In genomic region chr15:41503669-41504010, GRCh38 we compare ENCODE assay signal across 22 cellular contexts. TPM values are rescaled to one million over a fixed set of nuclear protein-coding genes. Genes with fewer than 3 reads are reported as not detected.
DNase-seq lines count a peak whose midpoint lies in the region; ATAC-seq, FAIRE-seq and TF ChIP-seq lines count a peak whose summit lies in the region.
"Had no signal": no experiment of that assay in that cellular context is flagged by ENCODE, and none has a peak within 500 bp of the region (broad histone marks: within the 10 kb centered on the region; RNA-seq: fewer than 3 reads in every experiment).

No MANE protein-coding gene starts in this region.

- dilution Hi-C loops in keratinocyte (cut with MboI; ENCODE audit: extremely low pct_ligation_motif_present, low sequenced_read_pairs): no loop called here

- 96% methylated on average over 5 of the region's 5 CpGs for WGBS in esophagus muscularis mucosa

- H3K9me3 Mint-ChIP-seq in activated T-cell treated with anti-CD3 and anti-CD28 coated beads, Interleukin-2, amount 50 U/mL, for 4 hours: no peaks in the 10 kb centered on the region
- no peaks in the 10 kb centered on the region for H3K9me3 Mint-ChIP-seq in stimulated activated effector memory CD8-positive, alpha-beta T cell treated with anti-CD3 and anti-CD28 coated beads, Interleukin-12 subunit alpha, Interleukin-12 subunit beta, amount 100 ng/mL, for 72 hours
- H3K9me3 Mint-ChIP-seq: activated CD8-positive, alpha-beta T cell treated with anti-CD3 and anti-CD28 coated beads for 36 hours; stimulated activated memory B cell treated with anti-CD40 and anti-IgM and Interleukin-4, amounts not matched to agents 10 μg/mL and 1 μg/mL and 100 μg/mL, for 72 hours had no signal

- no peak for TF ChIP-seq EP300 in esophagus muscularis mucosa (IDR thresholded peaks at IDR 0.05)

- H3K27ac ChIP-seq in VCaP: peak overlapping the region; percentile 9; the same call in 1 of the 2 replicates
- H3K27ac ChIP-seq in keratinocyte (ENCODE audit: control insufficient read depth, insufficient read depth, low read length): no peak overlapping the region
- H3K27ac ChIP-seq in esophagus muscularis mucosa (replicated peaks in 1 of 4): no peak overlapping the region
- H3K27ac ChIP-seq: A549, adrenal gland, hepatocyte, right atrium auricular region, tibial nerve had no signal

- H3K4me1 ChIP-seq in keratinocyte (ENCODE audit: control insufficient read depth, extremely low read depth, insufficient read depth, low read length): peaks cover 23% of the 10 kb centered on the region
- peaks cover 18 to 24% (median 22%) of the 10 kb centered on the region in 4 donors for H3K4me1 ChIP-seq in esophagus muscularis mucosa
- H3K4me1 ChIP-seq in HAP-1: no peaks in the 10 kb centered on the region
- H3K4me1 ChIP-seq: A549 had no signal

- peaks cover 17% of the 10 kb centered on the region for H3K4me1 Mint-ChIP-seq in activated T-cell treated with anti-CD3 and anti-CD28 coated beads, Interleukin-2, amount 50 U/mL, for 4 hours (ENCODE audit: low read depth)
- H3K4me1 Mint-ChIP-seq in stimulated activated effector memory CD8-positive, alpha-beta T cell treated with anti-CD3 and anti-CD28 coated beads, Interleukin-12 subunit alpha, Interleukin-12 subunit beta, amount 100 ng/mL, for 72 hours: peaks cover 21% of the 10 kb centered on the region

- DNase-seq in activated T-cell treated with anti-CD3 and anti-CD28 coated beads, Interleukin-2, amount 50 U/mL, for 4 hours: no peak
- DNase-seq in activated T-cell treated with anti-CD3 and anti-CD28 coated beads, Interleukin-2, amount 50 U/mL, for 1 hour: no peak
- DNase-seq in keratinocyte (ENCODE audit: low read depth, low spot score) (no peak), esophagus muscularis mucosa (ENCODE audit: extremely low spot score) (no peak), LoVo (ENCODE audit: low spot score) (no peak), HAP-1 (ENCODE audit: low spot score in 2 of 2) (no peak)
- no peak for DNase-seq in stimulated activated effector memory CD8-positive, alpha-beta T cell treated with anti-CD3 and anti-CD28 coated beads, Interleukin-12 subunit alpha, Interleukin-12 subunit beta, amount 100 ng/mL, for 72 hours (ENCODE audit: low spot score in 2 of 2)
- DNase-seq: activated CD8-positive, alpha-beta T cell treated with anti-CD3 and anti-CD28 coated beads for 36 hours; activated T-cell treated with anti-CD3 and anti-CD28 coated beads, Interleukin-2, amount 50 U/mL, for 48 hours; adrenal gland; caudate nucleus; effector memory CD4-positive, alpha-beta T cell; kidney; mesenchymal stem cell; NCI-H187 treated with DMSO at 0.1 percent for 48 hours had no signal

- in situ Hi-C loops in HAP-1 (cut with MboI; ENCODE audit: low sequenced_read_pairs): no loop called here

- no peak for FAIRE-seq in keratinocyte (lab: Jason Lieb, UNC)
- FAIRE-seq: A549, kidney had no signal

- no peak overlapping the region for H3K9ac ChIP-seq in keratinocyte (ENCODE audit: control insufficient read depth, extremely low read depth, insufficient read depth, low read length)

- no peak for TF ChIP-seq POLR2A in esophagus muscularis mucosa (IDR thresholded peaks at IDR 0.05; ENCODE audit: low read depth)

- peaks cover 65% of the 10 kb centered on the region for H3K27me3 ChIP-seq in keratinocyte (ENCODE audit: control insufficient read depth, extremely low read depth, insufficient read depth, low read length)
- H3K27me3 ChIP-seq in esophagus muscularis mucosa: peaks cover 0 to 70% (median 20%) of the 10 kb centered on the region in 4 donors
- H3K27me3 ChIP-seq in HAP-1 (ENCODE audit: low read depth): no peaks in the 10 kb centered on the region
- H3K27me3 ChIP-seq: adrenal gland had no signal

- no peaks in the 10 kb centered on the region for H3K79me2 ChIP-seq in keratinocyte (ENCODE audit: control insufficient read depth, insufficient read depth, low read length)

- H4K20me1 ChIP-seq in keratinocyte (ENCODE audit: control insufficient read depth, extremely low read depth, insufficient read depth, low read length): no peaks in the 10 kb centered on the region

- H3K4me3 Mint-ChIP-seq in activated T-cell treated with anti-CD3 and anti-CD28 coated beads, Interleukin-2, amount 50 U/mL, for 4 hours: peak overlapping the region; percentile 54
- H3K4me3 Mint-ChIP-seq in stimulated activated effector memory CD8-positive, alpha-beta T cell treated with anti-CD3 and anti-CD28 coated beads, Interleukin-12 subunit alpha, Interleukin-12 subunit beta, amount 100 ng/mL, for 72 hours: peak overlapping the region; percentile 63
- H3K4me3 Mint-ChIP-seq: activated CD8-positive, alpha-beta T cell treated with anti-CD3 and anti-CD28 coated beads for 36 hours had no signal

- peak overlapping the region; percentile 56 for H3K4me2 ChIP-seq in keratinocyte (ENCODE audit: control insufficient read depth, extremely low read depth, insufficient read depth, low read depth, low read length)
- H3K4me2 ChIP-seq: A549 had no signal

- H3K27ac Mint-ChIP-seq in stimulated activated effector memory CD8-positive, alpha-beta T cell treated with anti-CD3 and anti-CD28 coated beads, Interleukin-12 subunit alpha, Interleukin-12 subunit beta, amount 100 ng/mL, for 72 hours: no peak overlapping the region
- H3K27ac Mint-ChIP-seq: activated CD8-positive, alpha-beta T cell treated with anti-CD3 and anti-CD28 coated beads for 36 hours; stimulated activated memory B cell treated with anti-CD40 and anti-IgM and Interleukin-4, amounts not matched to agents 10 μg/mL and 1 μg/mL and 100 μg/mL, for 72 hours had no signal

- no peak for ATAC-seq in activated T-cell treated with anti-CD3 and anti-CD28 coated beads, Interleukin-2, amount 50 U/mL, for 4 hours
- ATAC-seq in stimulated activated effector memory CD8-positive, alpha-beta T cell treated with anti-CD3 and anti-CD28 coated beads, Interleukin-12 subunit alpha, Interleukin-12 subunit beta, amount 100 ng/mL, for 72 hours: no peak
- ATAC-seq: A549; activated CD8-positive, alpha-beta T cell treated with anti-CD3 and anti-CD28 coated beads for 36 hours; stimulated activated memory B cell treated with anti-CD40 and anti-IgM and Interleukin-4, amounts not matched to agents 10 μg/mL and 1 μg/mL and 100 μg/mL, for 72 hours had no signal

- H3K36me3 Mint-ChIP-seq in activated T-cell treated with anti-CD3 and anti-CD28 coated beads, Interleukin-2, amount 50 U/mL, for 4 hours (ENCODE audit: insufficient read depth): no peaks in the 10 kb centered on the region
- H3K36me3 Mint-ChIP-seq in stimulated activated effector memory CD8-positive, alpha-beta T cell treated with anti-CD3 and anti-CD28 coated beads, Interleukin-12 subunit alpha, Interleukin-12 subunit beta, amount 100 ng/mL, for 72 hours: peaks cover 7% of the 10 kb centered on the region
- H3K36me3 Mint-ChIP-seq: stimulated activated memory B cell treated with anti-CD40 and anti-IgM and Interleukin-4, amounts not matched to agents 10 μg/mL and 1 μg/mL and 100 μg/mL, for 72 hours had no signal

- H3K36me3 ChIP-seq in keratinocyte (ENCODE audit: control insufficient read depth in 2 of 2, extremely low read depth in 1 of 2, insufficient read depth in 2 of 2, low read length in 2 of 2): no peaks in the 10 kb centered on the region
- no peaks in the 10 kb centered on the region for H3K36me3 ChIP-seq in esophagus muscularis mucosa
- H3K36me3 ChIP-seq in HAP-1 (replicated peaks): 0 out of 2 replicates have a peak, but pooled peaks cover 5% of the 10 kb centered on the region
- H3K36me3 ChIP-seq: adrenal gland, right atrium auricular region, tibial nerve had no signal

- TF ChIP-seq CTCF in VCaP (conservative IDR thresholded peaks at IDR 0.05) (no peak), keratinocyte (optimal IDR thresholded peaks at IDR 0.05 in 1 of 3, IDR thresholded peaks at IDR 0.05 in 1 of 3, conservative IDR thresholded peaks at IDR 0.05 in 1 of 3; ENCODE audit: extremely low read depth in 1 of 3, insufficient read depth in 2 of 3, low read length in 3 of 3) (no peak), esophagus muscularis mucosa (IDR thresholded peaks at IDR 0.05) (no peak)

- peaks cover 3% of the 10 kb centered on the region for H3K9me1 ChIP-seq in keratinocyte (ENCODE audit: control insufficient read depth, extremely low read depth, insufficient read depth, low read length)

- intact Hi-C loops in esophagus muscularis mucosa (cut with DNase I): no loop called here

- no peak overlapping the region for H2AFZ ChIP-seq in keratinocyte (ENCODE audit: control insufficient read depth, low read length)
- H2AFZ ChIP-seq: hepatocyte had no signal

- H3K27me3 Mint-ChIP-seq in activated T-cell treated with anti-CD3 and anti-CD28 coated beads, Interleukin-2, amount 50 U/mL, for 4 hours (ENCODE audit: low read depth): peaks cover 33% of the 10 kb centered on the region

- H3K4me3 ChIP-seq in keratinocyte (ENCODE audit: control insufficient read depth in 2 of 3, extremely low read depth in 1 of 3, insufficient read depth in 2 of 3, low read depth in 1 of 3, low read length in 3 of 3) (no peak overlapping the region), esophagus muscularis mucosa (no peak overlapping the region), HAP-1 (no peak overlapping the region)
- H3K4me3 ChIP-seq: A549, adrenal gland, hepatocyte, right atrium auricular region, tibial nerve had no signal

- H3K9me3 ChIP-seq in keratinocyte (ENCODE audit: control insufficient read depth, low read depth, low read length) (no peaks in the 10 kb centered on the region), esophagus muscularis mucosa (no peaks in the 10 kb centered on the region), HAP-1 (no peaks in the 10 kb centered on the region)
- H3K9me3 ChIP-seq: A549, adrenal gland, right atrium auricular region, tibial nerve had no signal

RNA-seq across cellular contexts. Expression of gene ITPKA, which starts 10.0 kb away (rescaled TPM):
- total RNA-seq in activated T-cell treated with anti-CD3 and anti-CD28 coated beads, Interleukin-2, amount 50 U/mL, for 4 hours: under 1 TPM; 0.20 to 0.47 (median 0.27) TPM
- 0.12 to 0.14 TPM in 2 of 3 replicates, not detected in the other for polyA plus RNA-seq in keratinocyte
- polyA plus RNA-seq in keratinocyte (2011; ENCODE audit: low read depth): not detected
- 0.22 TPM in 1 of 2 replicates, not detected in the other for polyA plus RNA-seq in keratinocyte (2011; cell fraction: cytosol; rRNA removed)
- polyA plus RNA-seq in keratinocyte (2011; cell fraction: nucleus; rRNA removed): 0.15 TPM in 1 of 2 replicates, not detected in the other
- polyA plus RNA-seq in keratinocyte (2012; ENCODE audit: low replicate concordance): 0.11 TPM in 1 of 2 replicates, not detected in the other
- polyA minus RNA-seq in keratinocyte: not detected in 3 replicates
- 3.3 TPM for polyA minus RNA-seq in keratinocyte (2011; cell fraction: cytosol; rRNA and poly(A)+ RNA removed)
- polyA minus RNA-seq in keratinocyte (2011; cell fraction: nucleus; rRNA and poly(A)+ RNA removed): not detected in 2 replicates
- total RNA-seq in esophagus muscularis mucosa: 1 to 10 TPM in 1 of 4 donors, under 1 TPM in 3; 0.83 to 2.5 (median 0.97) TPM
- total RNA-seq: tibial nerve had no signal
- polyA plus RNA-seq: CD14-positive monocyte had no signal

RNA-seq across cellular contexts. Expression of gene LTK, which starts 10.0 kb away (rescaled TPM):
- total RNA-seq in activated T-cell treated with anti-CD3 and anti-CD28 coated beads, Interleukin-2, amount 50 U/mL, for 4 hours: under 1 TPM; 0.11 to 0.24 (median 0.23) TPM
- not detected in 3 replicates for polyA plus RNA-seq in keratinocyte
- polyA plus RNA-seq in keratinocyte (2011; ENCODE audit: low read depth): not detected
- not detected in 2 replicates for polyA plus RNA-seq in keratinocyte (2011; cell fraction: cytosol; rRNA removed)
- polyA plus RNA-seq in keratinocyte (2011; cell fraction: nucleus; rRNA removed): not detected in 2 replicates
- polyA plus RNA-seq in keratinocyte (2012; ENCODE audit: low replicate concordance): not detected in 2 replicates
- not detected in 3 replicates for polyA minus RNA-seq in keratinocyte
- polyA minus RNA-seq in keratinocyte (2011; cell fraction: cytosol; rRNA and poly(A)+ RNA removed): not detected
- not detected in 2 replicates for polyA minus RNA-seq in keratinocyte (2011; cell fraction: nucleus; rRNA and poly(A)+ RNA removed)
- total RNA-seq in esophagus muscularis mucosa: 1 to 10 TPM in 1 of 4 donors, under 1 TPM in 2, not detected in 1; 0.33 to 2.4 (median 0.69) TPM
- polyA plus RNA-seq: CD14-positive monocyte had no signal

RNA-seq across cellular contexts. Expression of gene RPAP1, which starts 40.4 kb away (rescaled TPM):
- 10 to 100 TPM; 63.6 to 70.4 (median 66.2) TPM for total RNA-seq in activated T-cell treated with anti-CD3 and anti-CD28 coated beads, Interleukin-2, amount 50 U/mL, for 4 hours
- 5.9 to 12.6 TPM (median 11.6 TPM) in 3 replicates for polyA plus RNA-seq in keratinocyte
- 11.2 TPM for polyA plus RNA-seq in keratinocyte (2011; ENCODE audit: low read depth)
- polyA plus RNA-seq in keratinocyte (2011; cell fraction: cytosol; rRNA removed): 8.7 and 11.7 TPM in 2 replicates
- polyA plus RNA-seq in keratinocyte (2011; cell fraction: nucleus; rRNA removed): 32.2 and 36.3 TPM in 2 replicates
- polyA plus RNA-seq in keratinocyte (2012; ENCODE audit: low replicate concordance): 14.6 and 22.9 TPM in 2 replicates
- 9.3 to 50.7 TPM (median 16.2 TPM) in 3 replicates for polyA minus RNA-seq in keratinocyte
- 15.2 TPM for polyA minus RNA-seq in keratinocyte (2011; cell fraction: cytosol; rRNA and poly(A)+ RNA removed)
- polyA minus RNA-seq in keratinocyte (2011; cell fraction: nucleus; rRNA and poly(A)+ RNA removed): 20.3 and 28.6 TPM in 2 replicates
- 10 to 100 TPM; 11.2 to 46.6 (median 28.0) TPM for total RNA-seq in esophagus muscularis mucosa

RNA-seq across cellular contexts. Expression of gene TYRO3, which starts 55.4 kb away (rescaled TPM):
- 1 to 10 TPM; 2.2 to 2.9 (median 2.3) TPM for total RNA-seq in activated T-cell treated with anti-CD3 and anti-CD28 coated beads, Interleukin-2, amount 50 U/mL, for 4 hours
- polyA plus RNA-seq in keratinocyte: 7.1 to 13.5 TPM (median 9.0 TPM) in 3 replicates
- polyA plus RNA-seq in keratinocyte (2011; ENCODE audit: low read depth): 23.1 TPM
- polyA plus RNA-seq in keratinocyte (2011; cell fraction: cytosol; rRNA removed): 6.4 and 6.5 TPM in 2 replicates
- 14.5 and 15.6 TPM in 2 replicates for polyA plus RNA-seq in keratinocyte (2011; cell fraction: nucleus; rRNA removed)
- 8.9 and 24.2 TPM in 2 replicates for polyA plus RNA-seq in keratinocyte (2012; ENCODE audit: low replicate concordance)
- polyA minus RNA-seq in keratinocyte: 19.6 to 47.6 TPM (median 20.1 TPM) in 3 replicates
- polyA minus RNA-seq in keratinocyte (2011; cell fraction: cytosol; rRNA and poly(A)+ RNA removed): 26.7 TPM
- polyA minus RNA-seq in keratinocyte (2011; cell fraction: nucleus; rRNA and poly(A)+ RNA removed): 12.1 and 15.8 TPM in 2 replicates
- total RNA-seq in esophagus muscularis mucosa: 1 to 10 TPM; 4.6 to 8.7 (median 7.1) TPM
